ENCODE assay signal across 23 cellular contexts in genomic region chr16:12517310-12517694, GRCh38.
DNase-seq lines count a peak whose midpoint lies in the region; ATAC-seq and TF ChIP-seq lines count a peak whose summit lies in the region.
"Had no signal": no experiment of that assay in that cellular context is flagged by ENCODE, and none has a peak within 500 bp of the region (broad histone marks: within the 10 kb centered on the region; RNA-seq: fewer than 3 reads in every experiment).

No MANE protein-coding gene starts in this region.

- no peak overlapping the region for H3K14ac ChIP-seq in H9 (ENCODE audit: insufficient read depth, low read length)

- no peak overlapping the region for H2BK20ac ChIP-seq in H9 (ENCODE audit: low read depth, low read length, poor library complexity, severe bottlenecking)

- H3K9me3 ChIP-seq in H9 (ENCODE audit: control insufficient read depth, low read depth, low read length): no peaks in the 10 kb centered on the region
- H3K9me3 ChIP-seq: Caco-2, MG63 had no signal

- H4K5ac ChIP-seq in H9 (ENCODE audit: insufficient read length, low read depth, low read length): no peak overlapping the region

- ATAC-seq in GM18511 (IDR thresholded peaks at IDR 0.05; ENCODE audit: unreplicated experiment) (no peak), GM21529 (IDR thresholded peaks at IDR 0.05; ENCODE audit: unreplicated experiment) (no peak)
- ATAC-seq: CD8-positive, alpha-beta T cell had no signal

- H4K8ac ChIP-seq in H9 (replicated peaks; ENCODE audit: insufficient read length, low read depth, low read length): no peak overlapping the region

- H3K79me1 ChIP-seq in H9 (ENCODE audit: insufficient read depth, low read depth, low read length, poor library complexity, severe bottlenecking): no peaks in the 10 kb centered on the region

- H3K9me3 Mint-ChIP-seq in H9: no peaks in the 10 kb centered on the region
- no peaks in the 10 kb centered on the region for H3K9me3 Mint-ChIP-seq in endothelial cell (ENCODE audit: unreplicated experiment)
- no peaks in the 10 kb centered on the region for H3K9me3 Mint-ChIP-seq in nephron
- H3K9me3 Mint-ChIP-seq: CD8-positive, alpha-beta T cell had no signal

- no peak overlapping the region for H2BK5ac ChIP-seq in H9 (ENCODE audit: insufficient read length, low read length)

- H3K4me3 Mint-ChIP-seq in H9 (no peak overlapping the region), endothelial cell (ENCODE audit: unreplicated experiment) (peak overlapping the region; percentile 31), nephron (no peak overlapping the region)
- H3K4me3 Mint-ChIP-seq: B cell; CD8-positive, alpha-beta T cell had no signal

- DNase-seq in ELF-1 (ENCODE audit: low read depth, low spot score): peak; percentile 55
- DNase-seq in H9: no peak
- DNase-seq in endothelial cell (ENCODE audit: low spot score): no peak
- no peak for DNase-seq in activated CD8-positive, alpha-beta memory T cell treated with anti-CD3 and anti-CD28 coated beads, Interleukin-2, amount 50 U/mL, for 48 hours
- DNase-seq: Caco-2; CD8-positive, alpha-beta T cell; DMS 273 treated with DMSO at 0.1 percent for 48 hours; DMS79; EL; KG1; MG63; NCI-H1694; NCI-H2081; NCI-H2227 treated with DMSO at 0.1 percent for 48 hours; NCI-H526 treated with DMSO at 0.1 percent for 48 hours; RPMI8226; SIG-M5 had no signal

- H3K23ac ChIP-seq in H9 (ENCODE audit: insufficient read length, low read depth, low read length): no peak overlapping the region

- no peak overlapping the region for H2AK5ac ChIP-seq in H9 (ENCODE audit: insufficient read length, low read length)

- no peak overlapping the region for H3T11ph ChIP-seq in H9 (ENCODE audit: low read length)

- TF ChIP-seq CTCF in H9 (conservative IDR thresholded peaks at IDR 0.05) (no peak), endothelial cell (IDR thresholded peaks at IDR 0.05; ENCODE audit: unreplicated experiment) (no peak), nephron (IDR thresholded peaks at IDR 0.05; ENCODE audit: unreplicated experiment in 3 of 3) (no peak)

- no CpG with 5 or more reads among the region's 5 CpGs for WGBS in H9 (ENCODE audit: extremely low coverage, insufficient read length, low lambda C conversion rate)

- no peak overlapping the region for H3K9ac ChIP-seq in H9 (ENCODE audit: extremely low read depth, insufficient read length, low read length)

- H3K4me1 Mint-ChIP-seq in H9 (peaks cover 21 to 28% of the 10 kb centered on the region in 2 experiments), endothelial cell (ENCODE audit: unreplicated experiment) (peaks cover 7% of the 10 kb centered on the region), nephron (peaks cover 8% of the 10 kb centered on the region)

- H3K23me2 ChIP-seq in H9 (ENCODE audit: insufficient read length, low read depth, low read length, poor library complexity, severe bottlenecking): no peaks in the 10 kb centered on the region

- H4K91ac ChIP-seq in H9 (ENCODE audit: insufficient read length, low read depth, low read length): no peak overlapping the region

- H3K56ac ChIP-seq in H9 (ENCODE audit: insufficient read length, low read depth, low read length): no peak overlapping the region

- no peak overlapping the region for H2BK120ac ChIP-seq in H9 (ENCODE audit: low read depth, low read length, poor library complexity, severe bottlenecking)

- H4K20me1 ChIP-seq in H9 (ENCODE audit: control insufficient read depth, insufficient read depth, insufficient read length): no peaks in the 10 kb centered on the region

- 0 out of 7 replicates have a peak overlapping the region, but pooled peaks of 2 of the 3 experiments have one; percentile 11 to 57 for H3K27ac Mint-ChIP-seq in H9
- H3K27ac Mint-ChIP-seq in endothelial cell (ENCODE audit: unreplicated experiment): no peak overlapping the region
- H3K27ac Mint-ChIP-seq in nephron: peak overlapping the region in 2 of 3 experiments; percentile 7 to 79
- H3K27ac Mint-ChIP-seq: B cell; CD8-positive, alpha-beta T cell had no signal

- H3K27me3 Mint-ChIP-seq in H9 (ENCODE audit: low read depth): no peaks in the 10 kb centered on the region; the same call in 1 of the 2 replicates
- H3K27me3 Mint-ChIP-seq in endothelial cell (ENCODE audit: unreplicated experiment): peaks cover 4% of the 10 kb centered on the region
- H3K27me3 Mint-ChIP-seq in nephron (ENCODE audit: low read depth): peaks cover 4% of the 10 kb centered on the region
- H3K27me3 Mint-ChIP-seq: B cell had no signal

- no peak overlapping the region for H2BK12ac ChIP-seq in H9 (ENCODE audit: insufficient read length, low read depth, low read length)

- no peaks in the 10 kb centered on the region for H3K79me2 ChIP-seq in H9 (ENCODE audit: insufficient read depth, low read length)

- no peak overlapping the region for H3K4ac ChIP-seq in H9 (ENCODE audit: low read depth, low read length)

- H2BK15ac ChIP-seq in H9 (ENCODE audit: low read depth, low read length): no peak overlapping the region

- no peak overlapping the region for H3K4me2 ChIP-seq in H9 (ENCODE audit: insufficient read depth, insufficient read length, low read length)

- H3K4me1 ChIP-seq in H9 (ENCODE audit: insufficient read depth, low read length): no peaks in the 10 kb centered on the region
- H3K4me1 ChIP-seq: Caco-2 had no signal

- no peaks in the 10 kb centered on the region for H3K27me3 ChIP-seq in H9 (ENCODE audit: insufficient read depth, low read length)
- H3K27me3 ChIP-seq: MG63 had no signal

- H3K18ac ChIP-seq in H9 (ENCODE audit: insufficient read length, low read depth, low read length): no peak overlapping the region

- no peak overlapping the region for H2AFZ ChIP-seq in H9 (ENCODE audit: low read length)

- H3K27ac ChIP-seq in H9 (ENCODE audit: insufficient read length, low read depth, low read length): no peak overlapping the region
- H3K27ac ChIP-seq: C4-2B, SK-N-MC had no signal

- H3K36me3 Mint-ChIP-seq in H9 (ENCODE audit: insufficient read depth in 1 of 3, low read depth in 3 of 3) (no peaks in the 10 kb centered on the region), endothelial cell (ENCODE audit: low read depth, unreplicated experiment) (no peaks in the 10 kb centered on the region), nephron (ENCODE audit: low read depth) (no peaks in the 10 kb centered on the region)
